Comparison of ENCODE assay signal across 9 cellular contexts in the genomic region with DNA sequence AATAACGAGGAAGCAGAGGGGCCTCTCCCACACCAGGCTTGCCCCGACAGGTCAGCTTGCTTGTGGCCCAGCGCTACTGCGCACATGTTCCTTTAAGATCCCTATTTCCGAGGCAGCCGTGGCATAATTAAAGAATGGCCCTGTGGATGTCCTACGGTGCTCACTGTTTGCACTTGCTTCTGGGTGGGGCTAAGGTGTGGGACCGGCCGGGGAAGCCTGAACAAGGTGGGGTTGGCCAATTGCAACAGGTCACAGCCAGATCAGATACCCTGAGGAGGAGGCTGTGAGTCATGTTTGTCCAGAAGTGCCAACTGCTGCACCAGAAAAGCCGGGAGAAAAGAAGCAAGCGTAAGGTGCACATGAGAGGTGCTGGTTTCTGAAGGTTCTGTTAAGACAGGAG.
DNase-seq lines count a peak whose midpoint lies in the region; ATAC-seq and TF ChIP-seq lines count a peak whose summit lies in the region.
"Had no signal": no experiment of that assay in that cellular context is flagged by ENCODE, and none has a peak within 500 bp of the region (broad histone marks: within the 10 kb centered on the region; RNA-seq: fewer than 3 reads in every experiment).

No MANE protein-coding gene starts in this region.

- no peak overlapping the region for H3K9ac ChIP-seq in HCT116 (ENCODE audit: low read length)
- no peak overlapping the region for H3K9ac ChIP-seq in skeletal muscle tissue (ENCODE audit: low read depth in 1 of 3, low read length in 3 of 3)

- ATAC-seq in HCT116 (peak; percentile 96), GM19328 (IDR thresholded peaks at IDR 0.05; ENCODE audit: unreplicated experiment) (no peak)

- H3K27ac ChIP-seq in HCT116 (ENCODE audit: low read depth, low read length) (no peak overlapping the region), esophagus squamous epithelium (peak overlapping the region; percentile 87 to 92 (median 89)), skeletal muscle tissue (ENCODE audit: low read depth, low read length) (no peak overlapping the region)

- H3K9me3 ChIP-seq in HCT116 (ENCODE audit: control insufficient read depth in 1 of 2, insufficient read depth in 1 of 2, low read depth in 1 of 2, low read length in 2 of 2) (no peaks in the 10 kb centered on the region), esophagus squamous epithelium (no peaks in the 10 kb centered on the region), skeletal muscle tissue (ENCODE audit: control insufficient read depth in 3 of 3, low read length in 3 of 3) (no peaks in the 10 kb centered on the region)

- H3K4me2 ChIP-seq in HCT116 (ENCODE audit: low read length): peak overlapping the region; percentile 65

- CTCF ChIA-PET in HCT116 (lab: Charles Lee): interaction anchor here (1.1 to 1.9 kb wide), 5 partner anchors 23 to 476 kb away, joined by 3 to 5 read pairs (median 4); no protein-coding TSS in a partner anchor

- H3K27me3 ChIP-seq in HCT116 (ENCODE audit: insufficient read depth, low read length) (no peaks in the 10 kb centered on the region), esophagus squamous epithelium (no peaks in the 10 kb centered on the region), skeletal muscle tissue (ENCODE audit: control insufficient read depth in 3 of 3, insufficient read depth in 3 of 3, low read length in 3 of 3) (no peaks in the 10 kb centered on the region)

- H4K20me1 ChIP-seq in HCT116 (ENCODE audit: insufficient read depth): no peaks in the 10 kb centered on the region

- 38% methylated on average over 7 of the region's 11 CpGs; no CpG with 5 or more reads in 1 of the 2 donors for WGBS in esophagus squamous epithelium, 2 donors

- H3K4me1 ChIP-seq in HCT116 (ENCODE audit: control insufficient read depth in 1 of 2, insufficient read depth in 2 of 2, low read length in 2 of 2) (peaks cover 19 to 23% of the 10 kb centered on the region in 2 experiments), esophagus squamous epithelium (peaks cover 14 to 53% (median 24%) of the 10 kb centered on the region in 3 donors), skeletal muscle tissue (ENCODE audit: control insufficient read depth in 3 of 3, insufficient read depth in 3 of 3, low read length in 3 of 3) (peaks cover 5 to 18% (median 16%) of the 10 kb centered on the region in 3 donors)

- no peak for TF ChIP-seq CTCF in HCT116 (IDR thresholded peaks at IDR 0.05 in 2 of 3, conservative IDR thresholded peaks at IDR 0.05 in 1 of 3; ENCODE audit: borderline replicate concordance in 1 of 3, insufficient read depth in 1 of 3, low read depth in 2 of 3, low read length in 2 of 3)
- TF ChIP-seq CTCF in esophagus squamous epithelium (IDR thresholded peaks at IDR 0.05): no peak

- BruUV-seq in HCT116 (replicated peaks; lab: Mats Ljungman, UMichigan): no TSS peak

- 0 out of 2 replicates have a peak, but pooled peaks have one; percentile 32 for TF ChIP-seq RAD21 in HCT116 (IDR thresholded peaks at IDR 0.05; ENCODE audit: low read depth)

- POLR2A ChIA-PET in HCT116 (lab: Charles Lee): no interaction called here

- DNase-seq in HCT116 (ENCODE audit: low read depth, low spot score) (peak; percentile 71), NCI-H226 (peak; percentile 65), esophagus squamous epithelium (lab: John Stamatoyannopoulos, UW) (no peak)
- DNase-seq in effector CD8-positive, alpha-beta T cell (lab: John Stamatoyannopoulos, UW): no peak
- no peak for DNase-seq in activated CD4-positive, CD25-positive, alpha-beta regulatory T cell (lab: John Stamatoyannopoulos, UW)
- DNase-seq: NCI-H2029 treated with DMSO at 0.1 percent for 48 hours; stimulated activated CD4-positive, alpha-beta T cell treated with anti-CD3 and anti-CD28 coated beads, Interleukin-2, amount 100 ng/mL, for 48 hours had no signal

- peak overlapping the region in 1 of 2 experiments; percentile 15; a peak in 2 of 4 replicates for H3K4me3 ChIP-seq in HCT116 (replicated peaks in 1 of 2; ENCODE audit: low read depth in 1 of 2, low read length in 2 of 2)
- peak overlapping the region; percentile 15 to 51 (median 34) for H3K4me3 ChIP-seq in esophagus squamous epithelium
- H3K4me3 ChIP-seq in skeletal muscle tissue (ENCODE audit: low read length in 3 of 3): peak overlapping the region in 2 of 3 donors; percentile 9 to 30

- no peak for TF ChIP-seq POLR2A in HCT116 (IDR thresholded peaks at IDR 0.05; ENCODE audit: borderline replicate concordance, extremely low read depth, insufficient read depth, insufficient read length)
- TF ChIP-seq POLR2A in esophagus squamous epithelium (IDR thresholded peaks at IDR 0.05): no peak

- H3K36me3 ChIP-seq in HCT116 (ENCODE audit: control insufficient read depth in 1 of 2, insufficient read depth in 2 of 2, low read length in 2 of 2) (no peaks in the 10 kb centered on the region), esophagus squamous epithelium (no peaks in the 10 kb centered on the region), skeletal muscle tissue (ENCODE audit: control insufficient read depth in 3 of 3, insufficient read depth in 3 of 3, low read length in 3 of 3) (no peaks in the 10 kb centered on the region)

- H3K9me2 ChIP-seq in HCT116 (ENCODE audit: insufficient read depth): no peaks in the 10 kb centered on the region

- RAD21 ChIA-PET in HCT116 (lab: Charles Lee; ENCODE audit: low non-redundant PET in 1 of 2, low total read pairs in 2 of 2, uncharacterized antibody in 2 of 2, unreplicated experiment in 2 of 2): interaction anchor here in 1 of 2 experiments (0.6 kb wide), 1 partner anchor 475 kb away, joined by 4 read pairs; no protein-coding TSS in a partner anchor

- no peak overlapping the region for H2AFZ ChIP-seq in HCT116 (ENCODE audit: low read depth, low read length, poor library complexity, severe bottlenecking)

- no peaks in the 10 kb centered on the region for H3K79me2 ChIP-seq in HCT116 (ENCODE audit: insufficient read depth, low read length)

- intact Hi-C loops in HCT116 (cut with micrococcal nuclease): loop anchor here (10.0 kb wide), 2 partner anchors 252 to 1382 kb away; no protein-coding TSS in a partner anchor
- intact Hi-C loops in esophagus squamous epithelium (cut with DNase I): no loop called here

TF ChIP-seq in HCT116, 20 proteins besides CTCF, POLR2A, EP300 and RAD21:
- TF ChIP-seq POLR2AphosphoS5 (IDR thresholded peaks at IDR 0.05; ENCODE audit: low read depth, low read length) (peak; percentile 31; the same call in 1 of the 2 replicates), TCF7L2 (IDR thresholded peaks at IDR 0.05; ENCODE audit: borderline replicate concordance, extremely low read depth, insufficient read depth, insufficient read length) (no peak), EZH2phosphoT487 (IDR thresholded peaks at IDR 0.05; ENCODE audit: borderline replicate concordance) (no peak), EZH2 (IDR thresholded peaks at IDR 0.05) (no peak), YY1 (IDR thresholded peaks at IDR 0.05; ENCODE audit: extremely low read depth, insufficient replicate concordance, low read depth, low read length) (no peak), SP1 (IDR thresholded peaks at IDR 0.05; ENCODE audit: low read depth) (peak; percentile 70), SIN3A (IDR thresholded peaks at IDR 0.05; ENCODE audit: low read depth) (no peak), CBX3 (IDR thresholded peaks at IDR 0.05; ENCODE audit: low read depth) (peak; percentile 76; the same call in 1 of the 2 replicates), JUND (IDR thresholded peaks at IDR 0.05) (peak; percentile 72), CEBPB (IDR thresholded peaks at IDR 0.05; ENCODE audit: low read depth) (peak; percentile 67), FOSL1 (IDR thresholded peaks at IDR 0.05; ENCODE audit: low read depth) (peak; percentile 67)
- TF ChIP-seq, protein P1, sequence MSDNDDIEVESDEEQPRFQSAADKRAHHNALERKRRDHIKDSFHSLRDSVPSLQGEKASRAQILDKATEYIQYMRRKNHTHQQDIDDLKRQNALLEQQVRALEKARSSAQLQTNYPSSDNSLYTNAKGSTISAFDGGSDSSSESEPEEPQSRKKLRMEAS (IDR thresholded peaks at IDR 0.05): peak; percentile 63
- TF ChIP-seq, protein P2, sequence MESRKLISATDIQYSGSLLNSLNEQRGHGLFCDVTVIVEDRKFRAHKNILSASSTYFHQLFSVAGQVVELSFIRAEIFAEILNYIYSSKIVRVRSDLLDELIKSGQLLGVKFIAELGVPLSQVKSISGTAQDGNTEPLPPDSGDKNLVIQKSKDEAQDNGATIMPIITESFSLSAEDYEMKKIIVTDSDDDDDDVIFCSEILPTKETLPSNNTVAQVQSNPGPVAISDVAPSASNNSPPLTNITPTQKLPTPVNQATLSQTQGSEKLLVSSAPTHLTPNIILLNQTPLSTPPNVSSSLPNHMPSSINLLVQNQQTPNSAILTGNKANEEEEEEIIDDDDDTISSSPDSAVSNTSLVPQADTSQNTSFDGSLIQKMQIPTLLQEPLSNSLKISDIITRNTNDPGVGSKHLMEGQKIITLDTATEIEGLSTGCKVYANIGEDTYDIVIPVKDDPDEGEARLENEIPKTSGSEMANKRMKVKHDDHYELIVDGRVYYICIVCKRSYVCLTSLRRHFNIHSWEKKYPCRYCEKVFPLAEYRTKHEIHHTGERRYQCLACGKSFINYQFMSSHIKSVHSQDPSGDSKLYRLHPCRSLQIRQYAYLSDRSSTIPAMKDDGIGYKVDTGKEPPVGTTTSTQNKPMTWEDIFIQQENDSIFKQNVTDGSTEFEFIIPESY (IDR thresholded peaks at IDR 0.05; ENCODE audit: extremely low read depth, insufficient replicate concordance, low read length): no peak

Comparison
In these comparisons a context has a peak if more than half of its experiments do, and no peak if none do; other contexts are left out.
1. DNase-seq: peak in HCT116 (single experiment) and NCI-H226 (single experiment); none in esophagus squamous epithelium (single experiment), effector CD8-positive, alpha-beta T cell (single experiment) and activated CD4-positive, CD25-positive, alpha-beta regulatory T cell (0 of 4).
2. H3K27ac ChIP-seq: peak in esophagus squamous epithelium (4 of 4); none in HCT116 (single experiment) and skeletal muscle tissue (single experiment).